Comparison of ENCODE assay signal across 23 cellular contexts in the genomic region with DNA sequence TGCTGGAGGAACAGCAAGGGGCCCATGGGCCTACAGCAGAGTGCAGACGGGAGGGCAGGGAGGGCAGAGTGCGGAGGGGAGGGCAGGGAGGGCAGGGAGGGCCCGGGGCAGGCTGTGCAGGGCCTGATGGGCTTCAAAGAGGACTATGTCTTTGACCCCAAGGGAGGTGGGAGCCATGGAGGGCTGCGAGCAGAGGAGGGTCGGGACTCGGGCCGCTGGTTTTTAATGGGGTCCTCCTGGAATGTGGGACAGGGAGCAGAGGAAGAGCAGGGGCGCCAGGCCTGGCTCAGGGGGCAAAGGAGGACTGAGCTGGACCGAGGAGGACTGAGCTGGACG. TPM values are rescaled to one million over a fixed set of nuclear protein-coding genes. Genes with fewer than 3 reads are reported as not detected.
A peak's percentile ranks its signal among the peaks of the same experiment; 100 is the strongest.
DNase-seq lines count a peak whose midpoint lies in the region; ATAC-seq and TF ChIP-seq lines count a peak whose summit lies in the region.
"Had no signal": no experiment of that assay in that cellular context is flagged by ENCODE, and none has a peak within 500 bp of the region (broad histone marks: within the 10 kb centered on the region; RNA-seq: fewer than 3 reads in every experiment).

No MANE protein-coding gene starts in this region.

- H4K20me1 ChIP-seq in osteoblast (ENCODE audit: insufficient read depth, low read length): peaks cover 56% of the 10 kb centered on the region

- in situ Hi-C loops in transverse colon (cut with MboI; ENCODE audit: low pct_ligation_motif_present in 1 of 4, low pct_unique_long_range_greater_than_20kb in 1 of 4, low sequenced_read_pairs in 3 of 4): no loop called here

- TF ChIP-seq CTCF in natural killer cell (IDR thresholded peaks at IDR 0.05) (no peak), glutamatergic neuron (IDR thresholded peaks at IDR 0.05; ENCODE audit: partially characterized antibody, unreplicated experiment) (no peak), osteoblast (IDR thresholded peaks at IDR 0.05; ENCODE audit: extremely low read depth, low read depth, low read length) (no peak), transverse colon (IDR thresholded peaks at IDR 0.05) (no peak), tibial nerve (IDR thresholded peaks at IDR 0.05) (no peak), upper lobe of left lung (IDR thresholded peaks at IDR 0.05) (no peak)

- H3K9me3 Mint-ChIP-seq in natural killer cell: no peaks in the 10 kb centered on the region
- no peaks in the 10 kb centered on the region for H3K9me3 Mint-ChIP-seq in natural killer cell treated with Interleukin-12 subunit alpha and Interleukin-12 subunit beta and Interleukin-15 and Interleukin-18, amount 100 ng/mL, for 72 hours
- H3K9me3 Mint-ChIP-seq in glutamatergic neuron (ENCODE audit: unreplicated experiment): peaks cover 14% of the 10 kb centered on the region
- H3K9me3 Mint-ChIP-seq: CD8-positive, alpha-beta memory T cell had no signal

- H3K4me3 Mint-ChIP-seq in natural killer cell (peak overlapping the region; percentile 52), glutamatergic neuron (ENCODE audit: unreplicated experiment) (peak overlapping the region; percentile 74)
- no peak overlapping the region for H3K4me3 Mint-ChIP-seq in natural killer cell treated with Interleukin-12 subunit alpha and Interleukin-12 subunit beta and Interleukin-15 and Interleukin-18, amount 100 ng/mL, for 72 hours

- no peak overlapping the region for H3K4me2 ChIP-seq in osteoblast (ENCODE audit: insufficient read depth, low read length)

- H3K9me3 ChIP-seq in osteoblast (ENCODE audit: low read depth, low read length) (no peaks in the 10 kb centered on the region), transverse colon (no peaks in the 10 kb centered on the region), tibial nerve (no peaks in the 10 kb centered on the region), upper lobe of left lung (no peaks in the 10 kb centered on the region)
- H3K9me3 ChIP-seq: BLaER1 treated with 17β-estradiol and CSF1 and Interleukin-3, amounts not matched to agents 10 nM and 100 nM; Peyer's patch had no signal

- TF ChIP-seq POLR2A in transverse colon (IDR thresholded peaks at IDR 0.05) (no peak), tibial nerve (IDR thresholded peaks at IDR 0.05) (no peak), upper lobe of left lung (IDR thresholded peaks at IDR 0.05) (no peak)

- peaks cover 82% of the 10 kb centered on the region for H3K79me2 ChIP-seq in osteoblast (ENCODE audit: insufficient read depth, low read length)

- intact Hi-C loops in natural killer cell (cut with micrococcal nuclease) (no loop called here), transverse colon (cut with DNase I; ENCODE audit: low total_unique reads) (no loop called here)

- DNase-seq in natural killer cell: no peak
- no peak for DNase-seq in natural killer cell treated with Interleukin-12 subunit alpha and Interleukin-12 subunit beta and Interleukin-15 and Interleukin-18, amount 100 ng/mL, for 72 hours (ENCODE audit: low spot score)
- DNase-seq in glutamatergic neuron: no peak
- DNase-seq in osteoblast (ENCODE audit: insufficient read length, low spot score, missing footprints): peak; percentile 81
- DNase-seq in transverse colon: no peak
- DNase-seq in tibial nerve (ENCODE audit: low spot score in 2 of 2): no peak
- no peak for DNase-seq in upper lobe of left lung
- DNase-seq: ACHN, GOT3, IMR-90, NCI-H1105, NCI-H146, NCI-H2029 treated with DMSO at 0.1 percent for 48 hours, NCI-H2171, NCI-H345, NCI-H774, Peyer's patch had no signal

- H3K4me1 Mint-ChIP-seq in natural killer cell (peaks cover 17 to 67% of the 10 kb centered on the region in 2 donors), glutamatergic neuron (ENCODE audit: low read depth, unreplicated experiment) (peaks cover 9% of the 10 kb centered on the region)
- H3K4me1 Mint-ChIP-seq in natural killer cell treated with Interleukin-12 subunit alpha and Interleukin-12 subunit beta and Interleukin-15 and Interleukin-18, amount 100 ng/mL, for 72 hours (ENCODE audit: low read depth in 2 of 2): peaks cover 17 to 34% of the 10 kb centered on the region in 2 donors

- H3K36me3 ChIP-seq in osteoblast (ENCODE audit: insufficient read depth, low read length) (no peaks in the 10 kb centered on the region), transverse colon (no peaks in the 10 kb centered on the region), tibial nerve (peaks cover 0 to 17% (median 0%) of the 10 kb centered on the region in 3 donors), upper lobe of left lung (peaks cover 0 to 6% (median 3%) of the 10 kb centered on the region in 4 donors)
- H3K36me3 ChIP-seq: Peyer's patch had no signal

- no peaks in the 10 kb centered on the region for H3K27me3 Mint-ChIP-seq in natural killer cell (ENCODE audit: low read depth in 2 of 2)
- H3K27me3 Mint-ChIP-seq in natural killer cell treated with Interleukin-12 subunit alpha and Interleukin-12 subunit beta and Interleukin-15 and Interleukin-18, amount 100 ng/mL, for 72 hours: no peaks in the 10 kb centered on the region
- H3K27me3 Mint-ChIP-seq in glutamatergic neuron (ENCODE audit: unreplicated experiment): peaks cover 5% of the 10 kb centered on the region
- H3K27me3 Mint-ChIP-seq: CD8-positive, alpha-beta memory T cell had no signal

- H3K4me3 ChIP-seq in osteoblast (ENCODE audit: insufficient read depth, low read length) (no peak overlapping the region), transverse colon (no peak overlapping the region), tibial nerve (no peak overlapping the region), upper lobe of left lung (no peak overlapping the region)
- H3K4me3 ChIP-seq: BLaER1 treated with 17β-estradiol and CSF1 and Interleukin-3, amounts not matched to agents 10 nM and 100 nM; Peyer's patch had no signal

- 87 to 100% methylated on average over 1 to 10 of the region's 10 CpGs for WGBS in transverse colon (ENCODE audit: low coverage in 1 of 2), 2 donors
- 70 to 79% methylated on average over 10 of the region's 10 CpGs for WGBS in tibial nerve, 2 donors
- WGBS in upper lobe of left lung, 2 donors: 93 to 95% methylated on average over 8 of the region's 10 CpGs

- H3K27ac ChIP-seq in osteoblast (ENCODE audit: low read depth, low read length): no peak overlapping the region
- peak overlapping the region in 3 of 4 donors; percentile 84 to 93 (median 90) for H3K27ac ChIP-seq in transverse colon
- H3K27ac ChIP-seq in tibial nerve: no peak overlapping the region
- no peak overlapping the region for H3K27ac ChIP-seq in upper lobe of left lung
- H3K27ac ChIP-seq: 22Rv1; BLaER1 treated with 17β-estradiol and CSF1 and Interleukin-3, amounts not matched to agents 10 nM and 100 nM; Peyer's patch had no signal

- H3K27ac Mint-ChIP-seq in natural killer cell (peak overlapping the region in 1 of 2 donors; percentile 71), glutamatergic neuron (ENCODE audit: unreplicated experiment) (no peak overlapping the region)
- H3K27ac Mint-ChIP-seq in natural killer cell treated with Interleukin-12 subunit alpha and Interleukin-12 subunit beta and Interleukin-15 and Interleukin-18, amount 100 ng/mL, for 72 hours: no peak overlapping the region

- H3K27me3 ChIP-seq in osteoblast (ENCODE audit: insufficient read depth, low read length) (no peaks in the 10 kb centered on the region), transverse colon (no peaks in the 10 kb centered on the region), tibial nerve (no peaks in the 10 kb centered on the region), upper lobe of left lung (no peaks in the 10 kb centered on the region)
- H3K27me3 ChIP-seq: BLaER1 treated with 17β-estradiol and CSF1 and Interleukin-3, amounts not matched to agents 10 nM and 100 nM; Peyer's patch had no signal

- no peak overlapping the region for H2AFZ ChIP-seq in osteoblast (ENCODE audit: low read length)

- no peak for TF ChIP-seq EP300 in transverse colon (IDR thresholded peaks at IDR 0.05; ENCODE audit: low read depth)
- no peak for TF ChIP-seq EP300 in tibial nerve (IDR thresholded peaks at IDR 0.05)
- TF ChIP-seq EP300 in upper lobe of left lung (IDR thresholded peaks at IDR 0.05): no peak

- H3K4me1 ChIP-seq in osteoblast (ENCODE audit: insufficient read depth, low read length) (peaks cover 6% of the 10 kb centered on the region), transverse colon (peaks cover 10 to 34% (median 22%) of the 10 kb centered on the region in 4 donors), tibial nerve (peaks cover 0 to 43% (median 18%) of the 10 kb centered on the region in 4 donors), upper lobe of left lung (peaks cover 13 to 34% (median 24%) of the 10 kb centered on the region in 4 donors)

- ATAC-seq in natural killer cell (no peak), upper lobe of left lung (ENCODE audit: low FRiP score in 2 of 2) (no peak), HG03175 (IDR thresholded peaks at IDR 0.05; ENCODE audit: unreplicated experiment) (no peak)
- no peak for ATAC-seq in natural killer cell treated with Interleukin-12 subunit alpha and Interleukin-12 subunit beta and Interleukin-15 and Interleukin-18, amount 100 ng/mL, for 72 hours
- ATAC-seq: HCT116 had no signal

- H3K36me3 Mint-ChIP-seq in natural killer cell: no peaks in the 10 kb centered on the region
- no peaks in the 10 kb centered on the region for H3K36me3 Mint-ChIP-seq in natural killer cell treated with Interleukin-12 subunit alpha and Interleukin-12 subunit beta and Interleukin-15 and Interleukin-18, amount 100 ng/mL, for 72 hours
- no peaks in the 10 kb centered on the region for H3K36me3 Mint-ChIP-seq in glutamatergic neuron (ENCODE audit: unreplicated experiment)

RNA-seq across cellular contexts. Expression of a gene that starts 3.6 kb away (rescaled TPM):
- 10 to 100 TPM; 35.0 to 49.2 (median 36.8) TPM for total RNA-seq in natural killer cell
- total RNA-seq in natural killer cell treated with Interleukin-12 subunit alpha and Interleukin-12 subunit beta and Interleukin-15 and Interleukin-18, amount 100 ng/mL, for 72 hours: 10 to 100 TPM; 27.0 to 29.6 TPM
- total RNA-seq in glutamatergic neuron (ENCODE audit: unreplicated experiment): 169 TPM
- total RNA-seq in osteoblast: 30.4 and 31.5 TPM in 2 replicates
- total RNA-seq in transverse colon: 10 to 100 TPM; 25.4 to 91.1 (median 36.4) TPM
- total RNA-seq in tibial nerve: 10 to 100 TPM; 23.0 to 37.2 (median 24.9) TPM
- 10 to 100 TPM; 24.6 to 64.1 (median 43.1) TPM for total RNA-seq in upper lobe of left lung

RNA-seq across cellular contexts. Expression of a gene that starts 11.6 kb away (rescaled TPM):
- total RNA-seq in natural killer cell: 1 to 10 TPM; 1.1 to 2.9 (median 1.3) TPM
- 1 to 10 TPM in 1 of 2 donors, under 1 TPM in 1; 0.57 to 2.1 TPM for total RNA-seq in natural killer cell treated with Interleukin-12 subunit alpha and Interleukin-12 subunit beta and Interleukin-15 and Interleukin-18, amount 100 ng/mL, for 72 hours
- total RNA-seq in glutamatergic neuron (ENCODE audit: unreplicated experiment): 3.1 TPM
- total RNA-seq in osteoblast: not detected in 2 replicates
- 100 to 1,000 TPM; 234 to 894 (median 282) TPM for total RNA-seq in transverse colon
- total RNA-seq in tibial nerve: under 1 TPM in 3 of 4 donors, not detected in 1; 0.21 to 0.90 (median 0.22) TPM
- 10 to 100 TPM; 27.2 to 94.3 (median 55.5) TPM for total RNA-seq in upper lobe of left lung
- total RNA-seq: Daoy, IMR-90 had no signal

Comparison
In these comparisons a context has a peak if more than half of its experiments do, and no peak if none do; other contexts are left out.
1. H3K27ac ChIP-seq: peak in transverse colon (3 of 4); none in osteoblast (single experiment), tibial nerve (0 of 4) and upper lobe of left lung (0 of 4).